9 cellular contexts compared by ENCODE assay signal in genomic region chr20:48686238-48687096, GRCh38.
A peak's percentile ranks its signal among the peaks of the same experiment; 100 is the strongest.
DNase-seq lines count a peak whose midpoint lies in the region; ATAC-seq, FAIRE-seq and TF ChIP-seq lines count a peak whose summit lies in the region.
"Had no signal": no experiment of that assay in that cellular context is flagged by ENCODE, and none has a peak within 500 bp of the region (broad histone marks: within the 10 kb centered on the region; RNA-seq: fewer than 3 reads in every experiment).

No MANE protein-coding gene starts in this region.

- TF ChIP-seq CTCF in CD14-positive monocyte (IDR thresholded peaks at IDR 0.05): no peak

- H3K27ac Mint-ChIP-seq in CD14-positive monocyte: peak overlapping the region in 3 of 7 donors; percentile 34 to 59 (median 58)
- H3K27ac Mint-ChIP-seq: activated T-helper 2 cell treated with anti-CD3 and anti-CD28 coated beads, Interferon-gamma antibody, Interleukin-2, Interleukin-4, amounts not matched to agents 10 μg/mL and 5 μg/mL and 100 μg/mL, durations not matched to agents 14 hours and 24 hours and 36 hours had no signal

- peak overlapping the region; percentile 23 for H3K27ac ChIP-seq in mesodermal cell (ENCODE audit: low read depth, low read length, severe bottlenecking)

- DNase-seq in AG08395 (ENCODE audit: low spot score): peak; percentile 67
- DNase-seq in HTR-8/SVneo (ENCODE audit: insufficient read length, low spot score): no peak
- DNase-seq in cerebellar cortex (ENCODE audit: low spot score): peak; percentile 17
- DNase-seq in GM19238 (ENCODE audit: insufficient read length, low spot score): no peak
- DNase-seq in CD14-positive monocyte (ENCODE audit: low spot score): no peak

- peaks cover 8% of the 10 kb centered on the region for H3K4me1 Mint-ChIP-seq in CD14-positive monocyte

- no peaks in the 10 kb centered on the region for H3K27me3 Mint-ChIP-seq in CD14-positive monocyte (ENCODE audit: low read depth in 3 of 3)

- peak; percentile 4 for FAIRE-seq in HTR-8/SVneo (lab: Jason Lieb, UNC)

- no peak overlapping the region for H3K4me3 Mint-ChIP-seq in CD14-positive monocyte

- intact Hi-C loops in CD14-positive monocyte (cut with micrococcal nuclease): no loop called here

- no peak overlapping the region for H3K4me3 ChIP-seq in mesodermal cell (ENCODE audit: extremely low read depth, insufficient read depth, low read length, poor library complexity, severe bottlenecking)

- WGBS in mesodermal cell (ENCODE audit: insufficient coverage in 2 of 2), 2 experiments: 82 to 88% methylated on average over 13 to 15 of the region's 19 CpGs

- ATAC-seq in HG03039 (IDR thresholded peaks at IDR 0.05; ENCODE audit: unreplicated experiment) (no peak), HG02610 (IDR thresholded peaks at IDR 0.05; ENCODE audit: unreplicated experiment) (no peak)

- H3K36me3 ChIP-seq in mesodermal cell (ENCODE audit: control insufficient read depth, insufficient read depth, low read length): peaks cover 41% of the 10 kb centered on the region

- H3K36me3 Mint-ChIP-seq in CD14-positive monocyte: peaks cover 0 to 81% of the 10 kb centered on the region in 2 donors

- peaks cover 26% of the 10 kb centered on the region for H3K4me1 ChIP-seq in mesodermal cell (ENCODE audit: control insufficient read depth, insufficient read depth, low read length, poor library complexity, severe bottlenecking)

- H3K9me3 ChIP-seq in mesodermal cell (ENCODE audit: control insufficient read depth, low read length): no peaks in the 10 kb centered on the region

- no peaks in the 10 kb centered on the region for H3K9me3 Mint-ChIP-seq in CD14-positive monocyte
- H3K9me3 Mint-ChIP-seq: activated T-helper 2 cell treated with anti-CD3 and anti-CD28 coated beads, Interferon-gamma antibody, Interleukin-2, Interleukin-4, amounts not matched to agents 10 μg/mL and 5 μg/mL and 100 μg/mL, durations not matched to agents 14 hours and 24 hours and 36 hours had no signal

Comparison
In these comparisons a context has a peak if more than half of its experiments do, and no peak if none do; other contexts are left out.
1. DNase-seq: peak in AG08395 (single experiment) and cerebellar cortex (single experiment); none in HTR-8/SVneo (single experiment), GM19238 (single experiment) and CD14-positive monocyte (single experiment).